ENCODE assay signal across 7 cellular contexts in the genomic region with DNA sequence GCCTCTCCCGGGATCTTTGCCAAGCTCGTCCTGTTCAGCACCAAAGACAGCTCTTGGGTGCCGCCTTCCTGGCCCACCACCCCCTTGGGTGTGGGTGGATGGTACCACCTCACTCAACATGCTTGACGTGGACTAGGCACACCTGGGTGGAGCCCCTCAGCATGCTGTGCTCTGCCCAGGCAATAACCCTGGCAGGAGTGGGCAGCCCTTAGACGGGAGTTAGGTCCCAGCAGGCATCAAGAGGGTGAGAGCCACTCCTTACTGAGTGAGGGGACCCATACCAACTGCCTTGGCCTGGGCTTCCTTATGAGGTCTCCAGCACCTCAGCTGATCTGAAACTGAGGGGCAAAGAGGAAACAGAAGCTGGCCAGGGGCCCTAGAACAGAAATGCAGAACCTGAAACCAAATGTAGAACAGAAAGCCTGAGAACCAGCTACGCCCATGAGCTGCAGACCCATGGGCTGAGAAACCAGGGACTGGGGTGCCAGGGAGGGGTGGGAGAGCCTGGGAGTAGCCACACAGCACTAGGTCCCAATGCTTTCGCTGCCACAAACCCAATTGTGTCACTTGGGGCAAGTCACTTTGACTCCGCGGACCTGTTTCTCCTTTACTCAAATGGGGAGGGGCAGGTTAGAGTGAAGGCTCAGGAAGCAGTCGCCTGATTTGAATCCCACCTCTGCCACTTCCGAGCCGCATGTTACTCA.
DNase-seq lines count a peak whose midpoint lies in the region; ATAC-seq, FAIRE-seq and TF ChIP-seq lines count a peak whose summit lies in the region.

No MANE protein-coding gene starts in this region.

- H3K36me3 Mint-ChIP-seq in stimulated activated naive CD8-positive, alpha-beta T cell treated with anti-CD3 and anti-CD28 coated beads, Interleukin-15, Interleukin-2, amounts not matched to agents 100 ng/mL and 50 ng/mL, for 24 hours (ENCODE audit: low read depth), result no peaks in the 10 kb centered on the region

- no peaks in the 10 kb centered on the region for H3K27me3 Mint-ChIP-seq in stimulated activated naive CD8-positive, alpha-beta T cell treated with anti-CD3 and anti-CD28 coated beads, Interleukin-15, Interleukin-2, amounts not matched to agents 100 ng/mL and 50 ng/mL, for 24 hours

- no peak for ATAC-seq in GM21737 (IDR thresholded peaks at IDR 0.05; ENCODE audit: unreplicated experiment)

- TF ChIP-seq CTCF in NB4 (IDR thresholded peaks at IDR 0.05; ENCODE audit: low read depth, low read length), result no peak

- no peak for DNase-seq in GM19239 (ENCODE audit: insufficient read length, low spot score)
- peak; percentile 40 for DNase-seq in NB4 (ENCODE audit: low read depth)
- DNase-seq in globus pallidus (ENCODE audit: low spot score), result peak; percentile 58
- DNase-seq in AG08395 (ENCODE audit: low spot score), result no peak
- DNase-seq in LoVo (ENCODE audit: low spot score), result no peak

- peak overlapping the region; percentile 58 for H3K4me3 Mint-ChIP-seq in stimulated activated naive CD8-positive, alpha-beta T cell treated with anti-CD3 and anti-CD28 coated beads, Interleukin-15, Interleukin-2, amounts not matched to agents 100 ng/mL and 50 ng/mL, for 24 hours

- H3K4me3 ChIP-seq in NB4 (ENCODE audit: low read depth, low read length), result no peak overlapping the region

- no peak for TF ChIP-seq POLR2A in NB4 (IDR thresholded peaks at IDR 0.05; ENCODE audit: extremely low read depth, insufficient read length)

- H3K27ac Mint-ChIP-seq in stimulated activated naive CD8-positive, alpha-beta T cell treated with anti-CD3 and anti-CD28 coated beads, Interleukin-15, Interleukin-2, amounts not matched to agents 100 ng/mL and 50 ng/mL, for 24 hours, result no peak overlapping the region

- no peaks in the 10 kb centered on the region for H3K9me3 Mint-ChIP-seq in stimulated activated naive CD8-positive, alpha-beta T cell treated with anti-CD3 and anti-CD28 coated beads, Interleukin-15, Interleukin-2, amounts not matched to agents 100 ng/mL and 50 ng/mL, for 24 hours

- H3K4me1 Mint-ChIP-seq in stimulated activated naive CD8-positive, alpha-beta T cell treated with anti-CD3 and anti-CD28 coated beads, Interleukin-15, Interleukin-2, amounts not matched to agents 100 ng/mL and 50 ng/mL, for 24 hours (ENCODE audit: low read depth), result peaks cover 30% of the 10 kb centered on the region

- FAIRE-seq in GM19239 (lab: Jason Lieb, UNC), result peak; percentile 89

Comparison
In these comparisons a context has a peak if more than half of its experiments do, and no peak if none do; other contexts are left out.
1. DNase-seq: peak in NB4 (single experiment) and globus pallidus (single experiment); none in GM19239 (single experiment), AG08395 (single experiment) and LoVo (single experiment).